ENCODE assay signal across 23 cellular contexts in genomic region chr1:116493036-116493435, GRCh38.
A peak's percentile ranks its signal among the peaks of the same experiment; 100 is the strongest.
DNase-seq lines count a peak whose midpoint lies in the region; FAIRE-seq and TF ChIP-seq lines count a peak whose summit lies in the region.
"Had no signal": no experiment of that assay in that cellular context is flagged by ENCODE, and none has a peak within 500 bp of the region (broad histone marks: within the 10 kb centered on the region; RNA-seq: fewer than 3 reads in every experiment).

No MANE protein-coding gene starts in this region.

- WGBS in trophoblast cell (ENCODE audit: extremely low coverage, insufficient coverage, insufficient read length) = no CpG with 5 or more reads among the region's 7 CpGs
- 92 to 94% (median 93%) methylated on average over 6 to 7 of the region's 7 CpGs for WGBS in spleen, 5 donors

- H2BK12ac ChIP-seq in trophoblast cell (ENCODE audit: low read length) = peak overlapping the region; percentile 90

- no peak overlapping the region for H3K4me3 ChIP-seq in A673 (ENCODE audit: low read depth, low read length, poor library complexity, severe bottlenecking)
- no peak overlapping the region for H3K4me3 ChIP-seq in Karpas-422 (ENCODE audit: low read length)
- H3K4me3 ChIP-seq in kidney (ENCODE audit: low read length in 2 of 2) = peak overlapping the region in 1 of 2 donors; percentile 61
- H3K4me3 ChIP-seq in trophoblast cell (ENCODE audit: low read depth, low read length) = no peak overlapping the region
- H3K4me3 ChIP-seq in spleen = no peak overlapping the region
- H3K4me3 ChIP-seq: BLaER1, HAP-1, SJSA1 had no signal

- no peak overlapping the region for H3K14ac ChIP-seq in trophoblast cell (ENCODE audit: low read length)

- H2BK5ac ChIP-seq in trophoblast cell (ENCODE audit: low read depth, low read length, poor library complexity) = no peak overlapping the region

- H3K9ac ChIP-seq in Karpas-422 (ENCODE audit: low read length) = no peak overlapping the region
- H3K9ac ChIP-seq in kidney (ENCODE audit: low read length in 2 of 2) = peak overlapping the region in 1 of 2 donors; percentile 77
- H3K9ac ChIP-seq in trophoblast cell (ENCODE audit: low read length) = no peak overlapping the region
- H3K9ac ChIP-seq: BLaER1 had no signal

- H3K4ac ChIP-seq in trophoblast cell (ENCODE audit: low read depth, low read length) = no peak overlapping the region

- H3K79me1 ChIP-seq in trophoblast cell (ENCODE audit: low read length) = peaks cover 16% of the 10 kb centered on the region

- TF ChIP-seq POLR2A in spleen (IDR thresholded peaks at IDR 0.05) = no peak

- no peaks in the 10 kb centered on the region for H3K36me3 ChIP-seq in A673 (ENCODE audit: insufficient read depth, low read length, poor library complexity, severe bottlenecking)
- H3K36me3 ChIP-seq in Karpas-422 (ENCODE audit: insufficient read depth, low read length) = no peaks in the 10 kb centered on the region
- H3K36me3 ChIP-seq in kidney (ENCODE audit: control insufficient read depth in 1 of 2, insufficient read depth in 2 of 2, low read length in 2 of 2) = no peaks in the 10 kb centered on the region
- no peaks in the 10 kb centered on the region for H3K36me3 ChIP-seq in trophoblast cell (ENCODE audit: control insufficient read depth in 1 of 2, insufficient read depth in 2 of 2, low read length in 2 of 2)
- no peaks in the 10 kb centered on the region for H3K36me3 ChIP-seq in spleen
- H3K36me3 ChIP-seq: HAP-1, SJSA1 had no signal

- no peak overlapping the region for H4K12ac ChIP-seq in trophoblast cell (ENCODE audit: low read depth, low read length)

- H4K8ac ChIP-seq in trophoblast cell (ENCODE audit: low read depth, low read length) = no peak overlapping the region

- no peaks in the 10 kb centered on the region for H3K9me3 ChIP-seq in A673 (ENCODE audit: low read depth, low read length, poor library complexity, severe bottlenecking)
- H3K9me3 ChIP-seq in Karpas-422 (ENCODE audit: low read length) = no peaks in the 10 kb centered on the region
- H3K9me3 ChIP-seq in kidney (ENCODE audit: control insufficient read depth in 1 of 2, low read length in 2 of 2) = no peaks in the 10 kb centered on the region
- H3K9me3 ChIP-seq in trophoblast cell (ENCODE audit: insufficient read depth, low read depth, low read length) = no peaks in the 10 kb centered on the region
- no peaks in the 10 kb centered on the region for H3K9me3 ChIP-seq in spleen
- H3K9me3 ChIP-seq: BLaER1, HAP-1, SJSA1 had no signal

- no peak overlapping the region for H2BK120ac ChIP-seq in trophoblast cell (ENCODE audit: insufficient read depth, low read length, poor library complexity)

- TF ChIP-seq CTCF in A673 (conservative IDR thresholded peaks at IDR 0.05; ENCODE audit: low read depth, low read length) = no peak
- no peak for TF ChIP-seq CTCF in kidney (IDR thresholded peaks at IDR 0.05; ENCODE audit: borderline replicate concordance, extremely low read depth, insufficient read depth)
- no peak for TF ChIP-seq CTCF in glutamatergic neuron (IDR thresholded peaks at IDR 0.05; ENCODE audit: partially characterized antibody, unreplicated experiment)
- TF ChIP-seq CTCF in spleen (IDR thresholded peaks at IDR 0.05 in 8 of 11, conservative IDR thresholded peaks at IDR 0.05 in 3 of 11) = no peak

- DNase-seq in A673 (ENCODE audit: low spot score) (no peak), Karpas-422 (no peak), kidney (no peak), trophoblast cell (no peak), glutamatergic neuron (no peak), caudate nucleus (lab: John Stamatoyannopoulos, UW) (no peak), activated gamma-delta T cell (lab: John Stamatoyannopoulos, UW) (no peak), spleen (no peak)
- DNase-seq: CD4-positive, alpha-beta memory T cell; COR-L47; GOT3; HFFc6; KG1; MM.1S; NCI-H2029; NCI-H446 treated with DMSO at 0.1 percent for 48 hours; NCI-H526 treated with DMSO at 0.1 percent for 48 hours; Right ventricle myocardium superior; RPMI8226 had no signal

- H3K79me2 ChIP-seq in Karpas-422 (ENCODE audit: low read length) (no peaks in the 10 kb centered on the region), trophoblast cell (ENCODE audit: control insufficient read depth, insufficient read depth, low read length, poor library complexity) (no peaks in the 10 kb centered on the region)

- no peaks in the 10 kb centered on the region for H3K36me3 Mint-ChIP-seq in glutamatergic neuron (ENCODE audit: unreplicated experiment)
- H3K36me3 Mint-ChIP-seq: CD4-positive, alpha-beta memory T cell had no signal

- no peaks in the 10 kb centered on the region for H4K20me1 ChIP-seq in Karpas-422 (ENCODE audit: insufficient read depth, low read depth, low read length)
- H4K20me1 ChIP-seq: BLaER1 had no signal

- intact Hi-C loops in A673 (cut with micrococcal nuclease; ENCODE audit: unreplicated experiment) (no loop called here), kidney (cut with DNase I) (loop anchor here (10.0 kb wide), 1 partner anchor 348 kb away; no protein-coding TSS in a partner anchor), spleen (cut with DNase I; ENCODE audit: low total_unique reads) (no loop called here)

- H3K27ac ChIP-seq in A673 (ENCODE audit: low read depth, low read length, poor library complexity, severe bottlenecking) = peak overlapping the region; percentile 7
- H3K27ac ChIP-seq in Karpas-422 (ENCODE audit: low read length) = no peak overlapping the region
- H3K27ac ChIP-seq in kidney (ENCODE audit: low read depth in 2 of 2, low read length in 2 of 2) = peak overlapping the region; percentile 84 to 90
- H3K27ac ChIP-seq in trophoblast cell (ENCODE audit: low read depth, low read length) = no peak overlapping the region
- no peak overlapping the region for H3K27ac ChIP-seq in caudate nucleus (ENCODE audit: low read depth, low read length)
- no peak overlapping the region for H3K27ac ChIP-seq in spleen
- H3K27ac ChIP-seq: BLaER1, SJSA1 had no signal

- no peak overlapping the region for H2AFZ ChIP-seq in Karpas-422 (ENCODE audit: low read length)
- H2AFZ ChIP-seq in trophoblast cell (ENCODE audit: insufficient read depth, low read length, poor library complexity) = no peak overlapping the region

- H4K91ac ChIP-seq in trophoblast cell (ENCODE audit: low read depth, low read length) = peak overlapping the region; percentile 75

- CTCF ChIA-PET in A673 (lab: Charles Lee) = interaction anchor here (1.2 kb wide), 1 partner anchor 354 kb away, joined by 3 read pairs; no protein-coding TSS in a partner anchor

- H3K4me3 Mint-ChIP-seq in glutamatergic neuron (ENCODE audit: unreplicated experiment) = no peak overlapping the region
- H3K4me3 Mint-ChIP-seq: CD4-positive, alpha-beta memory T cell; HFFc6 had no signal

- peaks cover 4% of the 10 kb centered on the region for H3K4me1 Mint-ChIP-seq in glutamatergic neuron (ENCODE audit: low read depth, unreplicated experiment)

- H3K4me2 ChIP-seq in Karpas-422 (ENCODE audit: low read depth, low read length, poor library complexity, severe bottlenecking) (peak overlapping the region; percentile 42), trophoblast cell (ENCODE audit: low read length) (no peak overlapping the region)
- H3K4me2 ChIP-seq: BLaER1 had no signal

- H3K9me2 ChIP-seq in Karpas-422 (replicated peaks; ENCODE audit: insufficient read depth, low read length) = no peaks in the 10 kb centered on the region

- no peak overlapping the region for H3K27ac Mint-ChIP-seq in glutamatergic neuron (ENCODE audit: unreplicated experiment)
- H3K27ac Mint-ChIP-seq: HFFc6 had no signal

- no peaks in the 10 kb centered on the region for H3K9me3 Mint-ChIP-seq in glutamatergic neuron (ENCODE audit: unreplicated experiment)
- H3K9me3 Mint-ChIP-seq: HFFc6 had no signal

- peaks cover 68% of the 10 kb centered on the region for H3K4me1 ChIP-seq in A673 (ENCODE audit: insufficient read depth, low read length, poor library complexity, severe bottlenecking)
- peaks cover 26% of the 10 kb centered on the region for H3K4me1 ChIP-seq in Karpas-422 (ENCODE audit: low read length)
- peaks cover 38 to 77% of the 10 kb centered on the region in 2 donors for H3K4me1 ChIP-seq in kidney (ENCODE audit: control insufficient read depth in 1 of 2, insufficient read depth in 1 of 2, low read depth in 1 of 2, low read length in 2 of 2)
- H3K4me1 ChIP-seq in trophoblast cell (ENCODE audit: control insufficient read depth in 1 of 2, insufficient read depth in 2 of 2, low read length in 2 of 2) = peaks cover 21 to 32% of the 10 kb centered on the region in 2 experiments
- H3K4me1 ChIP-seq in spleen = peaks cover 0 to 35% (median 8%) of the 10 kb centered on the region in 6 donors

- no peak for FAIRE-seq in kidney (lab: Jason Lieb, UNC)
- FAIRE-seq: G401.6 had no signal

- H3K18ac ChIP-seq in trophoblast cell (ENCODE audit: low read length) = no peak overlapping the region

- no TSS peak for BruUV-seq in A673 (replicated peaks; lab: Mats Ljungman, UMichigan)

- peak overlapping the region; percentile 4 for H2AK5ac ChIP-seq in trophoblast cell (ENCODE audit: low read length)

- no peak overlapping the region for H3K23ac ChIP-seq in trophoblast cell (ENCODE audit: low read length)

- no peaks in the 10 kb centered on the region for H3K27me3 ChIP-seq in A673 (replicated peaks; ENCODE audit: insufficient read depth, low read depth, low read length, poor library complexity)
- no peaks in the 10 kb centered on the region for H3K27me3 ChIP-seq in Karpas-422 (ENCODE audit: low read length)
- no peaks in the 10 kb centered on the region for H3K27me3 ChIP-seq in trophoblast cell (ENCODE audit: insufficient read depth, low read length)
- H3K27me3 ChIP-seq in spleen (replicated peaks in 1 of 7) = no peaks in the 10 kb centered on the region
- H3K27me3 ChIP-seq: BLaER1, SJSA1 had no signal

- POLR2A ChIA-PET in A673 (lab: Charles Lee; ENCODE audit: low non-redundant PET) = no interaction called here

- H3K27me3 Mint-ChIP-seq in glutamatergic neuron (ENCODE audit: unreplicated experiment) = peaks cover 3% of the 10 kb centered on the region
- H3K27me3 Mint-ChIP-seq: CD4-positive, alpha-beta memory T cell had no signal

Comparison
In these comparisons a context has a peak if more than half of its experiments do, and no peak if none do; other contexts are left out.
1. H3K27ac ChIP-seq: peak in A673 (single experiment) and kidney (2 of 2); none in Karpas-422 (single experiment), trophoblast cell (single experiment), caudate nucleus (single experiment) and spleen (0 of 8).